In genomic region chr9:178136-178825, GRCh38 we compare ENCODE assay signal across 7 cellular contexts. TPM values are rescaled to one million over a fixed set of nuclear protein-coding genes. Genes with fewer than 3 reads are reported as not detected.
A peak's percentile ranks its signal among the peaks of the same experiment; 100 is the strongest.
DNase-seq lines count a peak whose midpoint lies in the region; ATAC-seq and TF ChIP-seq lines count a peak whose summit lies in the region.
"Not testable (repeated sequence)": the region's sequence is repeated elsewhere in the genome, so short reads cannot be mapped to it uniquely, and the experiment has no call there.

No MANE protein-coding gene starts in this region.

- DNase-seq in EH (ENCODE audit: low read depth) (peak; percentile 0), NB4 (ENCODE audit: low read depth) (peak; percentile 27)
- not testable (repeated sequence) for DNase-seq in activated naive CD8-positive, alpha-beta T cell treated with anti-CD3 and anti-CD28 coated beads, Interleukin-2, amount 10 ng/mL, durations not matched to agents 7 days and 5 days; endodermal cell; progenitor cell of endocrine pancreas (ENCODE audit: low spot score, unreplicated experiment)

- H3K9me3 Mint-ChIP-seq in activated naive CD8-positive, alpha-beta T cell treated with anti-CD3 and anti-CD28 coated beads, Interleukin-2, amount 10 ng/mL, durations not matched to agents 7 days and 5 days; endodermal cell; progenitor cell of endocrine pancreas (ENCODE audit: low read depth): not testable (repeated sequence)

- peak overlapping the region; percentile 80 for H3K4me3 Mint-ChIP-seq in activated naive CD8-positive, alpha-beta T cell treated with anti-CD3 and anti-CD28 coated beads, Interleukin-2, amount 10 ng/mL, durations not matched to agents 7 days and 5 days
- peak overlapping the region; percentile 63 for H3K4me3 Mint-ChIP-seq in endodermal cell
- peak overlapping the region; percentile 72 for H3K4me3 Mint-ChIP-seq in progenitor cell of endocrine pancreas (ENCODE audit: low read depth)

- not testable (repeated sequence) for H3K27me3 Mint-ChIP-seq in activated naive CD8-positive, alpha-beta T cell treated with anti-CD3 and anti-CD28 coated beads, Interleukin-2, amount 10 ng/mL, durations not matched to agents 7 days and 5 days; endodermal cell (ENCODE audit: insufficient read depth); progenitor cell of endocrine pancreas

- not testable (repeated sequence) for TF ChIP-seq POLR2A in NB4 (IDR thresholded peaks at IDR 0.05; ENCODE audit: extremely low read depth, insufficient read length)

- not testable (repeated sequence) for H3K9ac ChIP-seq in endodermal cell (ENCODE audit: extremely low read depth, low read length, poor library complexity, severe bottlenecking); iPS-20b (ENCODE audit: low read depth, low read length)

- H3K27ac ChIP-seq in endodermal cell (ENCODE audit: low read depth, low read length); iPS-20b (ENCODE audit: low read length): not testable (repeated sequence)

- H3K9me3 ChIP-seq in endodermal cell (ENCODE audit: control insufficient read depth, low read length); iPS-20b (ENCODE audit: insufficient read depth, low read depth, low read length): not testable (repeated sequence)

- not testable (repeated sequence) for H3K27me3 ChIP-seq in endodermal cell (ENCODE audit: control insufficient read depth, insufficient read depth, low read length, poor library complexity, severe bottlenecking); iPS-20b (ENCODE audit: insufficient read depth, low read length)

- not testable (repeated sequence) for H3K4me1 Mint-ChIP-seq in activated naive CD8-positive, alpha-beta T cell treated with anti-CD3 and anti-CD28 coated beads, Interleukin-2, amount 10 ng/mL, durations not matched to agents 7 days and 5 days; endodermal cell; progenitor cell of endocrine pancreas (ENCODE audit: low read depth)

- not testable (repeated sequence) for H3K36me3 ChIP-seq in endodermal cell (ENCODE audit: control insufficient read depth, insufficient read depth, low read length); iPS-20b (ENCODE audit: insufficient read depth, low read depth, low read length)

- TF ChIP-seq CTCF in NB4 (IDR thresholded peaks at IDR 0.05; ENCODE audit: low read depth, low read length); WI38 (IDR thresholded peaks at IDR 0.05; ENCODE audit: low read depth, low read length); endodermal cell (conservative IDR thresholded peaks at IDR 0.05); progenitor cell of endocrine pancreas (IDR thresholded peaks at IDR 0.05; ENCODE audit: unreplicated experiment): not testable (repeated sequence)

- not testable (repeated sequence) for ATAC-seq in activated naive CD8-positive, alpha-beta T cell treated with anti-CD3 and anti-CD28 coated beads, Interleukin-2, amount 10 ng/mL, durations not matched to agents 7 days and 5 days (ENCODE audit: low read depth)

- H3K36me3 Mint-ChIP-seq in activated naive CD8-positive, alpha-beta T cell treated with anti-CD3 and anti-CD28 coated beads, Interleukin-2, amount 10 ng/mL, durations not matched to agents 7 days and 5 days; endodermal cell (ENCODE audit: low read depth); progenitor cell of endocrine pancreas (ENCODE audit: insufficient read depth): not testable (repeated sequence)

- H3K4me1 ChIP-seq in endodermal cell (ENCODE audit: control insufficient read depth, insufficient read depth, low read length); iPS-20b (ENCODE audit: insufficient read depth, low read length): not testable (repeated sequence)

- 3% methylated on average over 12 of the region's 23 CpGs; no CpG with 5 or more reads in 1 of the 2 experiments for WGBS in endodermal cell (ENCODE audit: insufficient coverage in 1 of 2, insufficient read length in 1 of 2), 2 experiments

- H3K4me3 ChIP-seq in NB4 (ENCODE audit: low read depth, low read length), result peak overlapping the region; percentile 69
- peak overlapping the region; percentile 42; the same call in 1 of the 2 replicates for H3K4me3 ChIP-seq in WI38 (ENCODE audit: low read depth, low read length)
- peak overlapping the region; percentile 81 for H3K4me3 ChIP-seq in endodermal cell (ENCODE audit: low read length)
- H3K4me3 ChIP-seq in iPS-20b (ENCODE audit: low read length), result peak overlapping the region; percentile 54; the same call in 1 of the 2 replicates

- peak overlapping the region; percentile 85 for H3K27ac Mint-ChIP-seq in activated naive CD8-positive, alpha-beta T cell treated with anti-CD3 and anti-CD28 coated beads, Interleukin-2, amount 10 ng/mL, durations not matched to agents 7 days and 5 days
- peak overlapping the region; percentile 75 for H3K27ac Mint-ChIP-seq in endodermal cell
- peak overlapping the region; percentile 79 for H3K27ac Mint-ChIP-seq in progenitor cell of endocrine pancreas

- POLR2A ChIA-PET in activated naive CD8-positive, alpha-beta T cell treated with anti-CD3 and anti-CD28 coated beads, Interleukin-2, amount 10 ng/mL, durations not matched to agents 7 days and 5 days (lab: Charles Lee), result not testable (repeated sequence)

RNA-seq across cellular contexts. Expression of gene ZNG1A, which starts 0.6 kb away (rescaled TPM):
- total RNA-seq in activated naive CD8-positive, alpha-beta T cell treated with anti-CD3 and anti-CD28 coated beads, Interleukin-2, amount 10 ng/mL, durations not matched to agents 7 days and 5 days, result 10 to 100 TPM; 26.4 to 27.5 TPM
- total RNA-seq in endodermal cell, result 10 to 100 TPM; 45.7 to 68.5 TPM
- polyA plus RNA-seq in endodermal cell (2013, experiment 1 of 2), result 43.4 TPM
- polyA plus RNA-seq in endodermal cell (2013, experiment 2 of 2), result 45.8 TPM
- 33.8 and 38.7 TPM in 2 replicates for total RNA-seq in progenitor cell of endocrine pancreas

RNA-seq across cellular contexts. Expression of gene DOCK8, which starts 36.4 kb away (rescaled TPM):
- total RNA-seq in activated naive CD8-positive, alpha-beta T cell treated with anti-CD3 and anti-CD28 coated beads, Interleukin-2, amount 10 ng/mL, durations not matched to agents 7 days and 5 days, result 100 to 1,000 TPM; 318 to 319 TPM
- 10 to 100 TPM; 26.9 to 28.1 TPM for total RNA-seq in endodermal cell
- polyA plus RNA-seq in endodermal cell (2013, experiment 1 of 2), result 5.0 TPM
- 4.1 TPM for polyA plus RNA-seq in endodermal cell (2013, experiment 2 of 2)
- 5.7 and 8.3 TPM in 2 replicates for total RNA-seq in progenitor cell of endocrine pancreas

Comparison
In these comparisons a context has a peak if more than half of its experiments do, and no peak if none do; other contexts are left out.
1. RNA of gene DOCK8, which starts 36.4 kb away (total RNA-seq): 318 to 319 TPM in activated naive CD8-positive, alpha-beta T cell treated with anti-CD3 and anti-CD28 coated beads, Interleukin-2, amount 10 ng/mL, durations not matched to agents 7 days and 5 days; 26.9 to 28.1 TPM in endodermal cell and 5.7 to 8.3 TPM in progenitor cell of endocrine pancreas; every median in the first group is over 10 times any median in the second.
2. Peak in every context shown above with its lines, with median percentiles within 50 percentile points of each other: H3K4me3 ChIP-seq, H3K27ac Mint-ChIP-seq and H3K4me3 Mint-ChIP-seq.